28 cellular contexts compared by ENCODE assay signal in the genomic region with DNA sequence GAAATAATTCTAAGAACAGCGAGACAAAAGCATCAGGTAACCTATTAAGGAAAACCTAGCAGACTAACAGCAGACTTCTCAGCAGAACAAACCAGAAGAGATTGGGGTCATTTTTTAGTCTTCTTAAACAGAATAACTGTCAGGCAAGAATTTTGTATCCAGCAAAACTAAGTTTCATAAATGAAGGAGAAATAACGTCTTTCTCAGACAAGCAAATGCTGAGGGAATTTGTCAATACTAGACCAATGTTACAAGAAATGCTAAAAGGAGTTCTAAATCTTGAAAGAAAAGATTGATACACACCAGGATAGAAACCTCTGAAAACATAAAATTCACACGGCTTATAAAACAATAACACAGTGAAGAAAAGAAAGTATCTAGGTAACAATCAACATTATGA.
"Had no signal": no experiment of that assay in that cellular context is flagged by ENCODE, and none has a peak within 500 bp of the region (broad histone marks: within the 10 kb centered on the region; RNA-seq: fewer than 3 reads in every experiment).

No MANE protein-coding gene starts in this region.

- H3K4me1 Mint-ChIP-seq: stimulated activated effector memory CD8-positive, alpha-beta T cell treated with anti-CD3 and anti-CD28 coated beads, Interleukin-12 subunit alpha, Interleukin-12 subunit beta, amount 100 ng/mL, for 72 hours; stimulated activated memory B cell treated with anti-CD40 and anti-IgM and Interleukin-4, amounts not matched to agents 10 μg/mL and 1 μg/mL and 100 μg/mL, for 72 hours; stimulated activated naive B cell treated with anti-CD40 and anti-IgM and Interleukin-4, amounts not matched to agents 10 μg/mL and 1 μg/mL and 100 μg/mL, for 72 hours; stimulated activated naive CD8-positive, alpha-beta T cell treated with anti-CD3 and anti-CD28 coated beads, Interleukin-15, amount 100 ng/mL, for 72 hours had no signal

- H3K27me3 Mint-ChIP-seq: type B pancreatic cell had no signal

- H3K36me3 ChIP-seq: stomach, suprapubic skin, thoracic aorta, thyroid gland, tibial artery, tibial nerve, transverse colon, upper lobe of left lung, upper lobe of right lung, uterus, vagina had no signal

- H3K27ac Mint-ChIP-seq: stimulated activated effector memory CD8-positive, alpha-beta T cell treated with anti-CD3 and anti-CD28 coated beads, Interleukin-12 subunit alpha, Interleukin-12 subunit beta, amount 100 ng/mL, for 72 hours; stimulated activated memory B cell treated with anti-CD40 and anti-IgM and Interleukin-4, amounts not matched to agents 10 μg/mL and 1 μg/mL and 100 μg/mL, for 72 hours; stimulated activated naive B cell treated with anti-CD40 and anti-IgM and Interleukin-4, amounts not matched to agents 10 μg/mL and 1 μg/mL and 100 μg/mL, for 72 hours; stimulated activated naive CD8-positive, alpha-beta T cell treated with anti-CD3 and anti-CD28 coated beads, Interleukin-15, amount 100 ng/mL, for 72 hours; stimulated activated naive CD8-positive, alpha-beta T cell treated with anti-CD3 and anti-CD28 coated beads, Interleukin-15, Interleukin-2, amounts not matched to agents 100 ng/mL and 50 ng/mL, for 24 hours; type B pancreatic cell had no signal

- H3K4me3 ChIP-seq: stomach, suprapubic skin, testis, thoracic aorta, thyroid gland, tibial artery, tibial nerve, transverse colon, upper lobe of left lung, upper lobe of right lung, uterus, vagina had no signal

- H3K36me3 Mint-ChIP-seq: stimulated activated effector memory CD8-positive, alpha-beta T cell treated with anti-CD3 and anti-CD28 coated beads, Interleukin-12 subunit alpha, Interleukin-12 subunit beta, amount 100 ng/mL, for 72 hours; stimulated activated memory B cell treated with anti-CD40 and anti-IgM and Interleukin-4, amounts not matched to agents 10 μg/mL and 1 μg/mL and 100 μg/mL, for 72 hours; stimulated activated naive B cell treated with anti-CD40 and anti-IgM and Interleukin-4, amounts not matched to agents 10 μg/mL and 1 μg/mL and 100 μg/mL, for 72 hours had no signal

- DNase-seq: stimulated activated CD4-positive, alpha-beta T cell treated with anti-CD3 and anti-CD28 coated beads, Interleukin-2, amount 100 ng/mL, for 48 hours; stimulated activated CD4-positive, alpha-beta T cell treated with anti-CD3 and anti-CD28 coated beads, Interleukin-4, amount 100 ng/mL, for 1 hour; stimulated activated CD4-positive, alpha-beta T cell treated with anti-CD3 and anti-CD28 coated beads, Interleukin-4, amount 100 ng/mL, for 24 hours; stimulated activated CD4-positive, alpha-beta T cell treated with anti-CD3 and anti-CD28 coated beads, Interleukin-4, amount 100 ng/mL, for 4 hours; stimulated activated CD8-positive, alpha-beta memory T cell treated with anti-CD3 and anti-CD28 coated beads, Interleukin-4, amount 100 ng/mL, for 48 hours; stimulated activated naive B cell treated with anti-CD40 and anti-IgM and Interleukin-4, amounts not matched to agents 10 μg/mL and 1 μg/mL and 100 μg/mL, for 72 hours; stimulated activated naive CD4-positive, alpha-beta T cell; stimulated activated naive CD4-positive, alpha-beta T cell treated with Interleukin-2 at 50 U/mL for 16 hours; stimulated activated naive CD8-positive, alpha-beta T cell treated with anti-CD3 and anti-CD28 coated beads, Interleukin-15, amount 100 ng/mL, for 72 hours; stimulated activated naive CD8-positive, alpha-beta T cell treated with anti-CD3 and anti-CD28 coated beads, Interleukin-15, Interleukin-2, amounts not matched to agents 100 U/mL and 50 U/mL, for 24 hours; stomach; substantia nigra; testis; tibial artery; transverse colon; trophoblast cell; upper lobe of left lung; upper lobe of right lung; uterus had no signal

- H3K27me3 ChIP-seq: stomach, suprapubic skin, testis, thyroid gland, tibial artery, tibial nerve, transverse colon, upper lobe of left lung, upper lobe of right lung, uterus, vagina had no signal

- H3K4me1 ChIP-seq: stomach, suprapubic skin, testis, thyroid gland, tibial artery, tibial nerve, transverse colon, upper lobe of left lung, upper lobe of right lung, uterus, vagina had no signal

- H3K9me3 ChIP-seq: testis, thoracic aorta, thyroid gland, upper lobe of left lung, upper lobe of right lung had no signal

- ATAC-seq: stimulated activated effector memory CD8-positive, alpha-beta T cell treated with anti-CD3 and anti-CD28 coated beads, Interleukin-12 subunit alpha, Interleukin-12 subunit beta, amount 100 ng/mL, for 72 hours; stimulated activated memory B cell treated with anti-CD40 and anti-IgM and Interleukin-4, amounts not matched to agents 10 μg/mL and 1 μg/mL and 100 μg/mL, for 72 hours; stimulated activated naive B cell treated with anti-CD40 and anti-IgM and Interleukin-4, amounts not matched to agents 10 μg/mL and 1 μg/mL and 100 μg/mL, for 72 hours; stimulated activated naive CD8-positive, alpha-beta T cell treated with anti-CD3 and anti-CD28 coated beads, Interleukin-15, amount 100 ng/mL, for 72 hours; stimulated activated naive CD8-positive, alpha-beta T cell treated with anti-CD3 and anti-CD28 coated beads, Interleukin-15, Interleukin-2, amounts not matched to agents 100 U/mL and 50 U/mL, for 24 hours; upper lobe of right lung had no signal

- H3K4me3 Mint-ChIP-seq: stimulated activated effector memory CD8-positive, alpha-beta T cell treated with anti-CD3 and anti-CD28 coated beads, Interleukin-12 subunit alpha, Interleukin-12 subunit beta, amount 100 ng/mL, for 72 hours; stimulated activated memory B cell treated with anti-CD40 and anti-IgM and Interleukin-4, amounts not matched to agents 10 μg/mL and 1 μg/mL and 100 μg/mL, for 72 hours; stimulated activated naive B cell treated with anti-CD40 and anti-IgM and Interleukin-4, amounts not matched to agents 10 μg/mL and 1 μg/mL and 100 μg/mL, for 72 hours; stimulated activated naive CD8-positive, alpha-beta T cell treated with anti-CD3 and anti-CD28 coated beads, Interleukin-15, amount 100 ng/mL, for 72 hours; stimulated activated naive CD8-positive, alpha-beta T cell treated with anti-CD3 and anti-CD28 coated beads, Interleukin-15, Interleukin-2, amounts not matched to agents 100 ng/mL and 50 ng/mL, for 24 hours; type B pancreatic cell had no signal

- H3K27ac ChIP-seq: stomach, suprapubic skin, testis, thoracic aorta, thyroid gland, tibial artery, tibial nerve, transverse colon, upper lobe of left lung, upper lobe of right lung, uterus, vagina had no signal
